In the genomic region with DNA sequence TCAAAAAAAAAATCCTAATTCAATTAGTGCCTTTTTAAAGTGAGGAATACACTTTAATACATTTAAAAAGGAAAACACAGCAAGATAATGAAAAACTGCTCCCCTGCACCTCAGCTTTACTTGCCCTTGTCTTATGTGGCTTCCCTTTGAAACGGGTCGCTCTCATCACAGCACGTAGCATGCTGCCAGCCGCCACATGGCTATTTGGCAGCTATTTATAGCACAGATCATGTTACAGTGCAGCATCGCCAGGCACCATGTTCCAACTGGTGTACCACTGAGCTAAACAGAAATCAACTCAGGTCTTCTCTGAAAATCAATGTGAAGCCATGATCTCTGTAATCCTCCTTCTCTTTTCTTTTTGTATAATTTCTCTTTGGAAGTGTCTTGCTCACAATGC, we compare ENCODE assay signal across 8 cellular contexts.
DNase-seq lines count a peak whose midpoint lies in the region; ATAC-seq, FAIRE-seq and TF ChIP-seq lines count a peak whose summit lies in the region.

No MANE protein-coding gene starts in this region.

- H3K4me1 ChIP-seq in IMR-90 (ENCODE audit: control insufficient read depth, insufficient read depth, low read length) = no peaks in the 10 kb centered on the region; the same call in 1 of the 2 replicates
- H3K4me1 ChIP-seq in H1 (replicated peaks in 1 of 4; ENCODE audit: control insufficient read depth in 3 of 4, insufficient read depth in 4 of 4, low read length in 3 of 4) = no peaks in the 10 kb centered on the region

- H3K4me3 ChIP-seq in IMR-90 (ENCODE audit: insufficient read depth, low read depth, low read length) (no peak overlapping the region), H1 (ENCODE audit: extremely low read depth in 1 of 4, insufficient read depth in 2 of 4, low read depth in 3 of 4, low read length in 4 of 4) (no peak overlapping the region), retinal pigment epithelial cell (ENCODE audit: low read length) (no peak overlapping the region)

- H4K5ac ChIP-seq in IMR-90 (ENCODE audit: low read depth, low read length) = no peak overlapping the region
- no peak overlapping the region for H4K5ac ChIP-seq in H1 (ENCODE audit: insufficient read length, low read depth, low read length)

- H3K27ac ChIP-seq in IMR-90 (ENCODE audit: insufficient read depth, low read length) (no peak overlapping the region), H1 (ENCODE audit: low read depth, low read length) (no peak overlapping the region)

- H4K20me1 ChIP-seq in IMR-90 (ENCODE audit: insufficient read depth, low read length) (no peaks in the 10 kb centered on the region), H1 (replicated peaks in 1 of 2; ENCODE audit: control insufficient read depth in 1 of 2, insufficient read depth in 2 of 2, low read length in 2 of 2) (no peaks in the 10 kb centered on the region)

- H3K18ac ChIP-seq in IMR-90 (ENCODE audit: low read depth, low read length) = no peak overlapping the region
- H3K18ac ChIP-seq in H1 (ENCODE audit: extremely low read depth, low read length) = no peak overlapping the region

- no TSS peak for BruUV-seq in IMR-90 (replicated peaks; lab: Mats Ljungman, UMichigan)

- H2BK5ac ChIP-seq in IMR-90 (ENCODE audit: low read depth, low read length, poor library complexity, severe bottlenecking) = no peak overlapping the region
- H2BK5ac ChIP-seq in H1 (ENCODE audit: low read depth, low read length) = no peak overlapping the region

- H3K4me2 ChIP-seq in IMR-90 (ENCODE audit: low read depth, low read length) = peak overlapping the region; percentile 59; the same call in 1 of the 2 replicates
- no peak overlapping the region for H3K4me2 ChIP-seq in H1 (ENCODE audit: insufficient read depth in 1 of 2, low read depth in 2 of 2, low read length in 2 of 2)

- H3K79me2 ChIP-seq in H1 (ENCODE audit: control insufficient read depth in 1 of 2, insufficient read depth in 2 of 2, low read length in 2 of 2) = no peaks in the 10 kb centered on the region

- H2AFZ ChIP-seq in IMR-90 (replicated peaks; ENCODE audit: low read length, poor library complexity) (no peak overlapping the region), H1 (ENCODE audit: low read length) (no peak overlapping the region)

- peak; percentile 49 for ATAC-seq in IMR-90 (ENCODE audit: low read depth)
- ATAC-seq in HG02840 (IDR thresholded peaks at IDR 0.05; ENCODE audit: low FRiP score, unreplicated experiment) = no peak
- no peak for ATAC-seq in GM18517 (IDR thresholded peaks at IDR 0.05; ENCODE audit: unreplicated experiment)
- no peak for ATAC-seq in HG03159 (IDR thresholded peaks at IDR 0.05; ENCODE audit: unreplicated experiment)

- no peak for TF ChIP-seq RAD21 in IMR-90 (IDR thresholded peaks at IDR 0.05; ENCODE audit: low read length)
- TF ChIP-seq RAD21 in H1 (IDR thresholded peaks at IDR 0.05 in 1 of 2, conservative IDR thresholded peaks at IDR 0.05 in 1 of 2; ENCODE audit: low read depth in 2 of 2, low read length in 2 of 2) = no peak

- no peaks in the 10 kb centered on the region for H3K36me3 ChIP-seq in IMR-90 (ENCODE audit: control insufficient read depth, insufficient read depth, low read length)
- H3K36me3 ChIP-seq in H1 (ENCODE audit: control insufficient read depth in 2 of 4, insufficient read depth in 4 of 4, low read length in 3 of 4) = no peaks in the 10 kb centered on the region

- intact Hi-C loops in IMR-90 (cut with micrococcal nuclease) = no loop called here

- H3K56ac ChIP-seq in IMR-90 (ENCODE audit: extremely low read depth, insufficient read depth, low read length) = no peak overlapping the region
- H3K56ac ChIP-seq in H1 (replicated peaks; ENCODE audit: insufficient read length, low read depth, low read length) = no peak overlapping the region

- H3K9ac ChIP-seq in IMR-90 (ENCODE audit: low read depth, low read length) (no peak overlapping the region), H1 (replicated peaks in 1 of 4; ENCODE audit: extremely low read depth in 1 of 4, low read depth in 3 of 4, low read length in 3 of 4) (no peak overlapping the region)

- no peak overlapping the region for H2BK15ac ChIP-seq in IMR-90 (ENCODE audit: low read depth, low read length)
- no peak overlapping the region for H2BK15ac ChIP-seq in H1 (ENCODE audit: low read length)

- WGBS in IMR-90 (ENCODE audit: extremely low coverage in 2 of 2, insufficient read length in 1 of 2), 2 experiments = 7% methylated on average over 3 of the region's 5 CpGs; no CpG with 5 or more reads in 1 of the 2 experiments
- 60% methylated on average over 5 of the region's 5 CpGs; no CpG with 5 or more reads in 1 of the 2 experiments for WGBS in H1 (ENCODE audit: extremely low coverage in 1 of 2, insufficient coverage in 1 of 2, insufficient read length in 1 of 2, insufficient replicate concordance in 2 of 2, low coverage in 1 of 2, low lambda C conversion rate in 2 of 2, missing lambda C conversion rate in 1 of 2), 2 experiments

- FAIRE-seq in H1 (lab: Jason Lieb, UNC) = no peak

- TF ChIP-seq CTCF in IMR-90 (conservative IDR thresholded peaks at IDR 0.05; ENCODE audit: low read depth, low read length) = no peak
- TF ChIP-seq CTCF in H1 (IDR thresholded peaks at IDR 0.05; ENCODE audit: control extremely low read depth in 1 of 3, insufficient read depth in 1 of 3, low read depth in 1 of 3, low read length in 3 of 3) = no peak
- no peak for TF ChIP-seq CTCF in retinal pigment epithelial cell (conservative IDR thresholded peaks at IDR 0.05; ENCODE audit: low read depth, low read length)

- CTCF ChIA-PET in IMR-90 (lab: Yijun Ruan, JAX) = interaction anchor here (1.1 to 1.2 kb wide), 2 partner anchors 13 to 15 kb away, joined by 3 to 4 read pairs; no protein-coding TSS in a partner anchor
- CTCF ChIA-PET in H1 (lab: Charles Lee; ENCODE audit: partially characterized antibody) = interaction anchor here (0.6 to 1.7 kb wide), 5 partner anchors 9 to 246 kb away, joined by 3 to 6 read pairs (median 3); no protein-coding TSS in a partner anchor

- TF ChIP-seq POLR2A in IMR-90 (IDR thresholded peaks at IDR 0.05; ENCODE audit: low read depth, low read length) = no peak
- no peak for TF ChIP-seq POLR2A in H1 (IDR thresholded peaks at IDR 0.05; ENCODE audit: control extremely low read depth in 1 of 2, low read depth in 2 of 2, low read length in 2 of 2)

- in situ Hi-C loops in IMR-90 (cut with MboI; ENCODE audit: low sequenced_read_pairs) = no loop called here

- no peak overlapping the region for H2BK12ac ChIP-seq in H1 (ENCODE audit: low read depth, low read length)

- H3K9me1 ChIP-seq in IMR-90 (ENCODE audit: insufficient read depth, low read length) = no peaks in the 10 kb centered on the region

- H4K8ac ChIP-seq in IMR-90 (ENCODE audit: low read depth in 2 of 2, low read length in 2 of 2) (no peak overlapping the region), H1 (ENCODE audit: extremely low read depth, insufficient read depth, low read length) (no peak overlapping the region)

- POLR2A ChIA-PET in IMR-90 (lab: Charles Lee; ENCODE audit: unreplicated experiment) = no interaction called here
- POLR2A ChIA-PET in H1 (lab: Charles Lee; ENCODE audit: partially characterized antibody) = no interaction called here

- H3K4ac ChIP-seq in IMR-90 (ENCODE audit: low read depth, low read length) = no peak overlapping the region
- H3K4ac ChIP-seq in H1 (replicated peaks; ENCODE audit: insufficient read length, low read depth, low read length) = no peak overlapping the region

- no peak overlapping the region for H3K23ac ChIP-seq in IMR-90 (ENCODE audit: low read depth, low read length)
- no peak overlapping the region for H3K23ac ChIP-seq in H1 (ENCODE audit: insufficient read length)

- H3K27me3 ChIP-seq in IMR-90 (ENCODE audit: control insufficient read depth, insufficient read depth, low read length) = no peaks in the 10 kb centered on the region
- H3K27me3 ChIP-seq in H1 (replicated peaks in 1 of 4; ENCODE audit: control insufficient read depth in 3 of 4, extremely low read depth in 1 of 4, insufficient read depth in 3 of 4, low read length in 3 of 4) = no peaks in the 10 kb centered on the region

- dilution Hi-C loops in IMR-90 (cut with HindIII; ENCODE audit: low sequenced_read_pairs, unreplicated experiment) = no loop called here

- no peak overlapping the region for H2AK5ac ChIP-seq in IMR-90 (ENCODE audit: low read depth, low read length)
- H2AK5ac ChIP-seq in H1 (ENCODE audit: low read depth, low read length) = no peak overlapping the region

- no peaks in the 10 kb centered on the region for H3K79me1 ChIP-seq in IMR-90 (ENCODE audit: low read depth in 1 of 2, low read length in 2 of 2)
- no peaks in the 10 kb centered on the region for H3K79me1 ChIP-seq in H1 (ENCODE audit: low read depth, low read length)

- H4K91ac ChIP-seq in IMR-90 (ENCODE audit: insufficient read depth, low read depth, low read length) (no peak overlapping the region), H1 (replicated peaks; ENCODE audit: insufficient read length, low read length) (no peak overlapping the region)

- TF ChIP-seq EP300 in H1 (IDR thresholded peaks at IDR 0.05; ENCODE audit: borderline replicate concordance in 1 of 2, low read depth in 2 of 2, low read length in 2 of 2) = no peak

- no peak overlapping the region for H2BK120ac ChIP-seq in IMR-90 (ENCODE audit: low read depth, low read length)
- H2BK120ac ChIP-seq in H1 (replicated peaks; ENCODE audit: low read depth, low read length) = no peak overlapping the region

- H3K14ac ChIP-seq in IMR-90 (replicated peaks; ENCODE audit: low read depth, low read length) (no peak overlapping the region), H1 (ENCODE audit: insufficient read length) (no peak overlapping the region)

- no peak overlapping the region for H2BK20ac ChIP-seq in IMR-90 (ENCODE audit: low read depth, low read length)
- H2BK20ac ChIP-seq in H1 (ENCODE audit: low read length) = no peak overlapping the region

- DNase-seq in IMR-90 (peak; percentile 16), NCI-H510A (lab: John Stamatoyannopoulos, UW) (peak; percentile 68), H1 (ENCODE audit: low read depth in 1 of 2, low spot score in 2 of 2) (no peak), retinal pigment epithelial cell (ENCODE audit: low read depth) (peak; percentile 39), amniotic stem cell (lab: John Stamatoyannopoulos, UW) (no peak)

- no peak overlapping the region for H2AK9ac ChIP-seq in IMR-90 (replicated peaks; ENCODE audit: low read depth, low read length, poor library complexity)

- no peaks in the 10 kb centered on the region for H3K23me2 ChIP-seq in H1 (ENCODE audit: low read depth, low read length)

- H3K9me3 ChIP-seq in IMR-90 (ENCODE audit: control insufficient read depth, insufficient read depth, low read length) = no peaks in the 10 kb centered on the region
- H3K9me3 ChIP-seq in H1 (ENCODE audit: insufficient read depth in 2 of 2, low read depth in 1 of 2, low read length in 1 of 2) = no peaks in the 10 kb centered on the region

TF ChIP-seq in IMR-90, 13 proteins besides CTCF, POLR2A, EP300 and RAD21 (continues in another document):
- TF ChIP-seq SMC3 (IDR thresholded peaks at IDR 0.05; ENCODE audit: low read depth, low read length) = no peak
- TF ChIP-seq NFE2L2 (IDR thresholded peaks at IDR 0.05; ENCODE audit: low read depth, low read length) = no peak
- no peak for TF ChIP-seq CEBPB (IDR thresholded peaks at IDR 0.05; ENCODE audit: low read depth, low read length)

TF ChIP-seq in H1, 55 proteins besides CTCF, POLR2A, EP300 and RAD21 (continues in another document):
- TF ChIP-seq, protein P1, sequence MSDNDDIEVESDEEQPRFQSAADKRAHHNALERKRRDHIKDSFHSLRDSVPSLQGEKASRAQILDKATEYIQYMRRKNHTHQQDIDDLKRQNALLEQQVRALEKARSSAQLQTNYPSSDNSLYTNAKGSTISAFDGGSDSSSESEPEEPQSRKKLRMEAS (IDR thresholded peaks at IDR 0.05) = peak; percentile 75

Comparison
In these comparisons a context has a peak if more than half of its experiments do, and no peak if none do; other contexts are left out.
1. DNase-seq: peak in IMR-90 (single experiment), NCI-H510A (single experiment) and retinal pigment epithelial cell (single experiment); none in H1 (0 of 2) and amniotic stem cell (single experiment).